Comparison of ENCODE assay signal across 26 cellular contexts in the genomic region with DNA sequence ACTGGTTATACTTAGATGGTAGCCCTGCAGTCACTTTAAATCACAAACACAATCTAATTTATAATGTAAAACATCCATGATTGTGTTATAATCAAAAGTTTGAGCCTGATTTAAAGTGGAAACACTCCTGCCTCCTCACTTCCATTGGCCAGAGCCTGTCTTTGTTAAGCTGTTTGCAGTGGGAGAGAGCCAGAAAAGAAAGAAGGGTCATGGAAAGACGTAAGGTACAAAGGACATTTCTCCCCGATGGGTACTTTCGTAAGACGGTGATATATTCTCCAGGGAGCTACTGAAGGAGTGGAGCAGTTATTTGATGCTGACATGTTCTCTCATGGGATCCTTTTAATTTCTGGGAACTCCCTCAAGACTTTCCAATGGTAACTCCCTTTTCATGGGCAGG.
A peak's percentile ranks its signal among the peaks of the same experiment; 100 is the strongest.
DNase-seq lines count a peak whose midpoint lies in the region; ATAC-seq, FAIRE-seq and TF ChIP-seq lines count a peak whose summit lies in the region.
"Had no signal": no experiment of that assay in that cellular context is flagged by ENCODE, and none has a peak within 500 bp of the region (broad histone marks: within the 10 kb centered on the region; RNA-seq: fewer than 3 reads in every experiment).

No MANE protein-coding gene starts in this region.

- H2BK12ac ChIP-seq in mesenchymal stem cell (ENCODE audit: low read length in 2 of 2), result no peak overlapping the region

- H2AK5ac ChIP-seq in mesenchymal stem cell (ENCODE audit: low read length, severe bottlenecking), result peak overlapping the region; percentile 98

- FAIRE-seq in pancreas (lab: Jason Lieb, UNC), result no peak
- FAIRE-seq: A549, GM12878, GM12892, GM18507 had no signal

- H3K79me1 ChIP-seq in mesenchymal stem cell (replicated peaks; ENCODE audit: low read length, poor library complexity, severe bottlenecking), result no peaks in the 10 kb centered on the region

- peaks cover 35% of the 10 kb centered on the region for H3K4me1 ChIP-seq in body of pancreas
- H3K4me1 ChIP-seq in mesenchymal stem cell (ENCODE audit: control insufficient read depth, insufficient read depth, low read depth, low read length), result peaks cover 2% of the 10 kb centered on the region
- peaks cover 12 to 22% (median 19%) of the 10 kb centered on the region in 3 donors for H3K4me1 ChIP-seq in pancreas
- H3K4me1 ChIP-seq: BLaER1 treated with 17β-estradiol and CSF1 and Interleukin-3, amounts not matched to agents 10 nM and 100 nM had no signal

- H3K9me3 ChIP-seq in body of pancreas (no peaks in the 10 kb centered on the region), mesenchymal stem cell (ENCODE audit: control insufficient read depth, low read length) (no peaks in the 10 kb centered on the region), pancreas (no peaks in the 10 kb centered on the region)
- H3K9me3 ChIP-seq: A549; BLaER1 treated with 17β-estradiol and CSF1 and Interleukin-3, amounts not matched to agents 10 nM and 100 nM had no signal

- peak; percentile 51 for DNase-seq in NCI-H2171 treated with DMSO at 0.1 percent for 48 hours (lab: John Stamatoyannopoulos, UW)
- no peak for DNase-seq in NCI-H2171 (lab: John Stamatoyannopoulos, UW)
- peak in 2 of 4 donors; percentile 2 to 6 for DNase-seq in body of pancreas
- no peak for DNase-seq in mesenchymal stem cell
- no peak for DNase-seq in pancreas
- DNase-seq in glomerular visceral epithelial cell (ENCODE audit: extremely low spot score), result no peak
- DNase-seq in SHP77 (lab: John Stamatoyannopoulos, UW), result no peak
- DNase-seq: AML-193; CD4-positive, alpha-beta memory T cell; CD8-positive, alpha-beta memory T cell; COR-L47; DMS 273 treated with DMSO at 0.1 percent for 48 hours; DMS153; DMS53; DMS79; DND-41; EL; GDM1 had no signal

- H2BK5ac ChIP-seq in mesenchymal stem cell (ENCODE audit: low read depth, low read length, poor library complexity, severe bottlenecking), result no peak overlapping the region

- intact Hi-C loops in body of pancreas (cut with DNase I) (no loop called here), pancreas (cut with DNase I) (no loop called here)

- no peak overlapping the region for H2AFZ ChIP-seq in mesenchymal stem cell (ENCODE audit: low read depth, low read length)

- H2BK15ac ChIP-seq in mesenchymal stem cell (ENCODE audit: low read depth, poor library complexity, severe bottlenecking), result no peak overlapping the region

- H3K27me3 ChIP-seq in body of pancreas (no peaks in the 10 kb centered on the region), mesenchymal stem cell (ENCODE audit: control insufficient read depth in 1 of 2, insufficient read depth in 1 of 2, low read length in 2 of 2) (no peaks in the 10 kb centered on the region), pancreas (no peaks in the 10 kb centered on the region)
- H3K27me3 ChIP-seq: BLaER1 treated with 17β-estradiol and CSF1 and Interleukin-3, amounts not matched to agents 10 nM and 100 nM had no signal

- H4K8ac ChIP-seq in mesenchymal stem cell (ENCODE audit: low read length), result no peak overlapping the region

- peak overlapping the region in 3 of 4 donors; percentile 26 to 59 (median 35) for H3K27ac ChIP-seq in body of pancreas
- no peak overlapping the region for H3K27ac ChIP-seq in mesenchymal stem cell (ENCODE audit: low read length, poor library complexity, severe bottlenecking)
- H3K27ac ChIP-seq in pancreas, result peak overlapping the region in 2 of 4 donors; percentile 57 to 61
- H3K27ac ChIP-seq: 22Rv1; A549; BLaER1 treated with 17β-estradiol and CSF1 and Interleukin-3, amounts not matched to agents 10 nM and 100 nM; C4-2B had no signal

- H3K4me3 ChIP-seq in body of pancreas (no peak overlapping the region), mesenchymal stem cell (ENCODE audit: insufficient read depth in 1 of 2, low read depth in 1 of 2, low read length in 2 of 2) (no peak overlapping the region), pancreas (no peak overlapping the region)
- H3K4me3 ChIP-seq: A549; BLaER1 treated with 17β-estradiol and CSF1 and Interleukin-3, amounts not matched to agents 10 nM and 100 nM; GM12878 had no signal

- no peak for TF ChIP-seq POLR2A in body of pancreas (IDR thresholded peaks at IDR 0.05)

- no peak overlapping the region for H2BK120ac ChIP-seq in mesenchymal stem cell (ENCODE audit: low read depth, low read length)

- H3K23ac ChIP-seq in mesenchymal stem cell (ENCODE audit: low read length in 2 of 2), result no peak overlapping the region

- H3K9ac ChIP-seq in mesenchymal stem cell (ENCODE audit: low read length), result no peak overlapping the region
- H3K9ac ChIP-seq: BLaER1 treated with 17β-estradiol and CSF1 and Interleukin-3, amounts not matched to agents 10 nM and 100 nM had no signal

- H3K4me2 ChIP-seq in mesenchymal stem cell (ENCODE audit: low read length, poor library complexity, severe bottlenecking), result no peak overlapping the region
- H3K4me2 ChIP-seq: A549; BLaER1 treated with 17β-estradiol and CSF1 and Interleukin-3, amounts not matched to agents 10 nM and 100 nM had no signal

- no peak overlapping the region for H4K91ac ChIP-seq in mesenchymal stem cell (ENCODE audit: low read length)

- peak; percentile 6 for ATAC-seq in body of pancreas
- peak; percentile 28 to 50 (median 41) for ATAC-seq in pancreas
- no peak for ATAC-seq in HG03460 (IDR thresholded peaks at IDR 0.05; ENCODE audit: unreplicated experiment)
- ATAC-seq: A549, GM12878 had no signal

- H3K36me3 ChIP-seq in body of pancreas (replicated peaks in 1 of 2; ENCODE audit: insufficient read depth in 1 of 2, low read depth in 2 of 2), result no peaks in the 10 kb centered on the region
- H3K36me3 ChIP-seq in mesenchymal stem cell (ENCODE audit: control insufficient read depth in 1 of 2, insufficient read depth in 2 of 2, low read depth in 1 of 2, low read length in 2 of 2), result no peaks in the 10 kb centered on the region
- H3K36me3 ChIP-seq in pancreas, result no peaks in the 10 kb centered on the region
- H3K36me3 ChIP-seq: BLaER1 treated with 17β-estradiol and CSF1 and Interleukin-3, amounts not matched to agents 10 nM and 100 nM had no signal

- WGBS in body of pancreas, 2 donors, result 51 to 53% methylated on average over 4 of the region's 4 CpGs
- WGBS in mesenchymal stem cell, result 97% methylated on average over 4 of the region's 4 CpGs
- WGBS in pancreas, 2 donors, result 43 to 52% methylated on average over 4 of the region's 4 CpGs

- no peak overlapping the region for H3K18ac ChIP-seq in mesenchymal stem cell (ENCODE audit: low read depth in 1 of 2, low read length in 2 of 2)

- no peak for TF ChIP-seq CTCF in body of pancreas (IDR thresholded peaks at IDR 0.05)
- no peak for TF ChIP-seq CTCF in pancreas (IDR thresholded peaks at IDR 0.05)

- no peak overlapping the region for H3K14ac ChIP-seq in mesenchymal stem cell (ENCODE audit: low read length in 2 of 2)

- no peak overlapping the region for H3K4ac ChIP-seq in mesenchymal stem cell (ENCODE audit: low read depth in 1 of 2, low read length in 2 of 2)
